Comparison of ENCODE assay signal across 8 cellular contexts in the genomic region with DNA sequence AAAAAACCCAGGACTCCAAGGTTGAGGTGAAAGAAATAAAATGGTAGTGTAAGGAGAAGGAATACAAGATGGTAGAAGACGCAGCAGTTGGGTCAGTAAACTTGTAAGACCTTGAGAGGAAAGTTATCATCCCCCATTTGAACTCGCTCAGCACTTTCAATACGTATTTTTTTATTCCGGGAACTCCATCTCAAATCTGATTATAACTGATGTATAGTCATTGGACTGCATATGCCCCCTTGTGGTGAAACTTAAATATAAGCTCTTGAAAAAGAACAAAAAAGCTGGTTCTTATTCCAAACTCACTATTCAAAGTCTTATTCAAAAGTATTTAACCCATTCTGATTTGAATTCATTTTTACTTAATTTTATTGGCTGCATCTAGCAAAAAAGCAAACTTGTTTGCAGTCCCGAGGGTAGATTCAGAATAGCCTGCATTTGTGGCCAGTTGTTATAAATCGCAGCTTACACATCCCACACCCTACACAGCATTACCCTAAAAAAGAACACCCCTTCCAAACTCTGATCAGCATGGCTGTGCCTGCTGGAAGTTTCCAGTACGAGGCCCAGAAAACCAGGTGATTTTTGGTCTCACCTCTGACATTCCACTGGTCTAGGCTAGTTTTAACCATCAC.
DNase-seq lines count a peak whose midpoint lies in the region; ATAC-seq and TF ChIP-seq lines count a peak whose summit lies in the region.

No MANE protein-coding gene starts in this region.

- peak; percentile 58 to 68 (median 65) for TF ChIP-seq CTCF in esophagus muscularis mucosa (IDR thresholded peaks at IDR 0.05)
- peak; percentile 79 for TF ChIP-seq CTCF in neural progenitor cell (IDR thresholded peaks at IDR 0.05)

- H3K36me3 Mint-ChIP-seq in neural progenitor cell: no peaks in the 10 kb centered on the region

- H4K20me1 ChIP-seq in neural progenitor cell (ENCODE audit: low read depth): no peaks in the 10 kb centered on the region

- no peak for TF ChIP-seq POLR2A in esophagus muscularis mucosa (IDR thresholded peaks at IDR 0.05; ENCODE audit: low read depth)

- no peak overlapping the region for H3K4me3 Mint-ChIP-seq in neural progenitor cell

- no peaks in the 10 kb centered on the region for H3K79me2 ChIP-seq in neural progenitor cell (ENCODE audit: low read depth)

- H3K27ac ChIP-seq in esophagus muscularis mucosa (replicated peaks in 1 of 4): no peak overlapping the region
- no peak overlapping the region for H3K27ac ChIP-seq in neural progenitor cell

- DNase-seq in DMS53 treated with DMSO at 0.1 percent for 48 hours (lab: John Stamatoyannopoulos, UW; ENCODE audit: unreplicated experiment): peak; percentile 64
- DNase-seq in KBM-7: peak; percentile 58
- DNase-seq in esophagus muscularis mucosa (ENCODE audit: extremely low spot score): no peak
- peak; percentile 74 for DNase-seq in neural progenitor cell (ENCODE audit: low spot score)

- TF ChIP-seq EP300 in esophagus muscularis mucosa (IDR thresholded peaks at IDR 0.05): no peak

- peaks cover 0 to 3% (median 0%) of the 10 kb centered on the region in 4 donors for H3K27me3 ChIP-seq in esophagus muscularis mucosa
- H3K27me3 ChIP-seq in neural progenitor cell: no peaks in the 10 kb centered on the region

- in situ Hi-C loops in KBM-7 (cut with MboI; ENCODE audit: low pct_unique_long_range_greater_than_20kb, low sequenced_read_pairs): loop anchor here (25.0 kb wide), 2 partner anchors 355 to 630 kb away; a partner anchor contains a TSS

- no peak overlapping the region for H3K9ac ChIP-seq in neural progenitor cell

- no peak overlapping the region for H3K4me2 ChIP-seq in neural progenitor cell

- H3K27ac Mint-ChIP-seq in neural progenitor cell: no peak overlapping the region

- intact Hi-C loops in esophagus muscularis mucosa (cut with DNase I): loop anchor here (2.0 kb wide), 1 partner anchor 351 kb away; a partner anchor contains a TSS

- no peaks in the 10 kb centered on the region for H3K9me3 ChIP-seq in esophagus muscularis mucosa
- no peaks in the 10 kb centered on the region for H3K9me3 ChIP-seq in neural progenitor cell (ENCODE audit: low read depth)

- H3F3A ChIP-seq in neural progenitor cell (ENCODE audit: low read depth): no peaks in the 10 kb centered on the region

- H3K36me3 ChIP-seq in esophagus muscularis mucosa (no peaks in the 10 kb centered on the region), neural progenitor cell (no peaks in the 10 kb centered on the region)

- H3K4me3 ChIP-seq in esophagus muscularis mucosa (peak overlapping the region; percentile 24 to 45 (median 28)), neural progenitor cell (no peak overlapping the region)

- peak; percentile 65 for ATAC-seq in SK-N-SH treated with all-trans-retinoic acid at 6 μM for 48 hours
- no peak for ATAC-seq in GM21447 (IDR thresholded peaks at IDR 0.05; ENCODE audit: unreplicated experiment)
- ATAC-seq in HG02840 (IDR thresholded peaks at IDR 0.05; ENCODE audit: low FRiP score, unreplicated experiment): no peak
- no peak for ATAC-seq in HG03175 (IDR thresholded peaks at IDR 0.05; ENCODE audit: unreplicated experiment)

- H3K9me3 Mint-ChIP-seq in neural progenitor cell: no peaks in the 10 kb centered on the region

- H3K4me1 ChIP-seq in esophagus muscularis mucosa (peaks cover 0 to 6% (median under 1%) of the 10 kb centered on the region in 4 donors), neural progenitor cell (no peaks in the 10 kb centered on the region)

- H2AFZ ChIP-seq in neural progenitor cell (replicated peaks): no peak overlapping the region

- 25% methylated on average over 7 of the region's 7 CpGs for WGBS in esophagus muscularis mucosa

- no peaks in the 10 kb centered on the region for H3K27me3 Mint-ChIP-seq in neural progenitor cell (ENCODE audit: insufficient read depth, low read depth)

- no peaks in the 10 kb centered on the region for H3K4me1 Mint-ChIP-seq in neural progenitor cell

TF ChIP-seq in SK-N-SH treated with all-trans-retinoic acid at 6 μM for 48 hours, 23 proteins besides CTCF, POLR2A, EP300 and RAD21 (continues in another document):
- no peak for TF ChIP-seq ZNF70 (CRISPR knock-in tag; IDR thresholded peaks at IDR 0.05)
- no peak for TF ChIP-seq PPARA (CRISPR knock-in tag; IDR thresholded peaks at IDR 0.05; ENCODE audit: borderline replicate concordance)
- TF ChIP-seq TOX (CRISPR knock-in tag; IDR thresholded peaks at IDR 0.05; ENCODE audit: borderline replicate concordance): no peak
- TF ChIP-seq, protein P1, sequence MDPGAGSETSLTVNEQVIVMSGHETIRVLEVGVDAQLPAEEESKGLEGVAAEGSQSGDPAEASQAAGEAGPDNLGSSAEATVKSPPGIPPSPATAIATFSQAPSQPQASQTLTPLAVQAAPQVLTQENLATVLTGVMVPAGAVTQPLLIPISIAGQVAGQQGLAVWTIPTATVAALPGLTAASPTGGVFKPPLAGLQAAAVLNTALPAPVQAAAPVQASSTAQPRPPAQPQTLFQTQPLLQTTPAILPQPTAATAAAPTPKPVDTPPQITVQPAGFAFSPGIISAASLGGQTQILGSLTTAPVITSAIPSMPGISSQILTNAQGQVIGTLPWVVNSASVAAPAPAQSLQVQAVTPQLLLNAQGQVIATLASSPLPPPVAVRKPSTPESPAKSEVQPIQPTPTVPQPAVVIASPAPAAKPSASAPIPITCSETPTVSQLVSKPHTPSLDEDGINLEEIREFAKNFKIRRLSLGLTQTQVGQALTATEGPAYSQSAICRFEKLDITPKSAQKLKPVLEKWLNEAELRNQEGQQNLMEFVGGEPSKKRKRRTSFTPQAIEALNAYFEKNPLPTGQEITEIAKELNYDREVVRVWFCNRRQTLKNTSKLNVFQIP (CRISPR knock-in tag; IDR thresholded peaks at IDR 0.05; ENCODE audit: borderline replicate concordance, low read depth): no peak
- TF ChIP-seq BACH2 (CRISPR knock-in tag; IDR thresholded peaks at IDR 0.05; ENCODE audit: borderline replicate concordance): no peak
- TF ChIP-seq, protein P2, sequence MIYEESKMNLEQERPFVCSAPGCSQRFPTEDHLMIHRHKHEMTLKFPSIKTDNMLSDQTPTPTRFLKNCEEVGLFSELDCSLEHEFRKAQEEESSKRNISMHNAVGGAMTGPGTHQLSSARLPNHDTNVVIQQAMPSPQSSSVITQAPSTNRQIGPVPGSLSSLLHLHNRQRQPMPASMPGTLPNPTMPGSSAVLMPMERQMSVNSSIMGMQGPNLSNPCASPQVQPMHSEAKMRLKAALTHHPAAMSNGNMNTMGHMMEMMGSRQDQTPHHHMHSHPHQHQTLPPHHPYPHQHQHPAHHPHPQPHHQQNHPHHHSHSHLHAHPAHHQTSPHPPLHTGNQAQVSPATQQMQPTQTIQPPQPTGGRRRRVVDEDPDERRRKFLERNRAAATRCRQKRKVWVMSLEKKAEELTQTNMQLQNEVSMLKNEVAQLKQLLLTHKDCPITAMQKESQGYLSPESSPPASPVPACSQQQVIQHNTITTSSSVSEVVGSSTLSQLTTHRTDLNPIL (CRISPR knock-in tag; IDR thresholded peaks at IDR 0.05; ENCODE audit: low read depth): no peak
- TF ChIP-seq, protein P3, sequence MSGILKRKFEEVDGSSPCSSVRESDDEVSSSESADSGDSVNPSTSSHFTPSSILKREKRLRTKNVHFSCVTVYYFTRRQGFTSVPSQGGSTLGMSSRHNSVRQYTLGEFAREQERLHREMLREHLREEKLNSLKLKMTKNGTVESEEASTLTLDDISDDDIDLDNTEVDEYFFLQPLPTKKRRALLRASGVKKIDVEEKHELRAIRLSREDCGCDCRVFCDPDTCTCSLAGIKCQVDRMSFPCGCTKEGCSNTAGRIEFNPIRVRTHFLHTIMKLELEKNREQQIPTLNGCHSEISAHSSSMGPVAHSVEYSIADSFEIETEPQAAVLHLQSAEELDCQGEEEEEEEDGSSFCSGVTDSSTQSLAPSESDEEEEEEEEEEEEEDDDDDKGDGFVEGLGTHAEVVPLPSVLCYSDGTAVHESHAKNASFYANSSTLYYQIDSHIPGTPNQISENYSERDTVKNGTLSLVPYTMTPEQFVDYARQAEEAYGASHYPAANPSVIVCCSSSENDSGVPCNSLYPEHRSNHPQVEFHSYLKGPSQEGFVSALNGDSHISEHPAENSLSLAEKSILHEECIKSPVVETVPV (CRISPR knock-in tag; IDR thresholded peaks at IDR 0.05): no peak
- no peak for TF ChIP-seq ESRRG (CRISPR knock-in tag; IDR thresholded peaks at IDR 0.05)
- TF ChIP-seq RARB (CRISPR knock-in tag; IDR thresholded peaks at IDR 0.05): no peak
- TF ChIP-seq GLIS3 (CRISPR knock-in tag; IDR thresholded peaks at IDR 0.05): no peak
- TF ChIP-seq, protein P4, sequence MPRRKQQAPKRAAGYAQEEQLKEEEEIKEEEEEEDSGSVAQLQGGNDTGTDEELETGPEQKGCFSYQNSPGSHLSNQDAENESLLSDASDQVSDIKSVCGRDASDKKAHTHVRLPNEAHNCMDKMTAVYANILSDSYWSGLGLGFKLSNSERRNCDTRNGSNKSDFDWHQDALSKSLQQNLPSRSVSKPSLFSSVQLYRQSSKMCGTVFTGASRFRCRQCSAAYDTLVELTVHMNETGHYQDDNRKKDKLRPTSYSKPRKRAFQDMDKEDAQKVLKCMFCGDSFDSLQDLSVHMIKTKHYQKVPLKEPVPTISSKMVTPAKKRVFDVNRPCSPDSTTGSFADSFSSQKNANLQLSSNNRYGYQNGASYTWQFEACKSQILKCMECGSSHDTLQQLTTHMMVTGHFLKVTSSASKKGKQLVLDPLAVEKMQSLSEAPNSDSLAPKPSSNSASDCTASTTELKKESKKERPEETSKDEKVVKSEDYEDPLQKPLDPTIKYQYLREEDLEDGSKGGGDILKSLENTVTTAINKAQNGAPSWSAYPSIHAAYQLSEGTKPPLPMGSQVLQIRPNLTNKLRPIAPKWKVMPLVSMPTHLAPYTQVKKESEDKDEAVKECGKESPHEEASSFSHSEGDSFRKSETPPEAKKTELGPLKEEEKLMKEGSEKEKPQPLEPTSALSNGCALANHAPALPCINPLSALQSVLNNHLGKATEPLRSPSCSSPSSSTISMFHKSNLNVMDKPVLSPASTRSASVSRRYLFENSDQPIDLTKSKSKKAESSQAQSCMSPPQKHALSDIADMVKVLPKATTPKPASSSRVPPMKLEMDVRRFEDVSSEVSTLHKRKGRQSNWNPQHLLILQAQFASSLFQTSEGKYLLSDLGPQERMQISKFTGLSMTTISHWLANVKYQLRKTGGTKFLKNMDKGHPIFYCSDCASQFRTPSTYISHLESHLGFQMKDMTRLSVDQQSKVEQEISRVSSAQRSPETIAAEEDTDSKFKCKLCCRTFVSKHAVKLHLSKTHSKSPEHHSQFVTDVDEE (CRISPR knock-in tag; IDR thresholded peaks at IDR 0.05): no peak
- no peak for TF ChIP-seq ZFP3 (CRISPR knock-in tag; IDR thresholded peaks at IDR 0.05)
- TF ChIP-seq TCF4 (CRISPR knock-in tag; IDR thresholded peaks at IDR 0.05; ENCODE audit: borderline replicate concordance): no peak
- no peak for TF ChIP-seq ZFP30 (CRISPR knock-in tag; IDR thresholded peaks at IDR 0.05)
- no peak for TF ChIP-seq ZC3H10 (CRISPR knock-in tag; IDR thresholded peaks at IDR 0.05)
- no peak for TF ChIP-seq ZNF8 (CRISPR knock-in tag; IDR thresholded peaks at IDR 0.05)
- TF ChIP-seq ISL1 (CRISPR knock-in tag; IDR thresholded peaks at IDR 0.05): no peak
- TF ChIP-seq ZNF565 (CRISPR knock-in tag; conservative IDR thresholded peaks at IDR 0.05; ENCODE audit: low read depth): no peak
- TF ChIP-seq CSDC2 (CRISPR knock-in tag; IDR thresholded peaks at IDR 0.05): no peak
